ENCODE assay signal across 12 cellular contexts in genomic region chr3:184688251-184688851, GRCh38. TPM values are rescaled to one million over a fixed set of nuclear protein-coding genes. Genes with fewer than 3 reads are reported as not detected.
A peak's percentile ranks its signal among the peaks of the same experiment; 100 is the strongest.
DNase-seq lines count a peak whose midpoint lies in the region; TF ChIP-seq lines count a peak whose summit lies in the region.
"Had no signal": no experiment of that assay in that cellular context is flagged by ENCODE, and none has a peak within 500 bp of the region (broad histone marks: within the 10 kb centered on the region; RNA-seq: fewer than 3 reads in every experiment).

No MANE protein-coding gene starts in this region.

- H3K36me3 ChIP-seq in fibroblast of lung (ENCODE audit: control insufficient read depth, insufficient read depth, low read length) (no peaks in the 10 kb centered on the region), neuronal stem cell (replicated peaks in 1 of 2; ENCODE audit: control insufficient read depth in 2 of 2, insufficient read depth in 2 of 2, low read length in 2 of 2) (no peaks in the 10 kb centered on the region)

- TF ChIP-seq CTCF in AG09319 (IDR thresholded peaks at IDR 0.05; ENCODE audit: low read depth, low read length), result no peak; the same call in 1 of the 2 replicates
- no peak for TF ChIP-seq CTCF in fibroblast of lung (conservative IDR thresholded peaks at IDR 0.05 in 1 of 2, IDR thresholded peaks at IDR 0.05 in 1 of 2; ENCODE audit: low read depth in 1 of 2, low read length in 2 of 2)

- H3K27me3 ChIP-seq in fibroblast of lung (ENCODE audit: control insufficient read depth, insufficient read depth, low read length), result peaks cover 8% of the 10 kb centered on the region
- no peaks in the 10 kb centered on the region for H3K27me3 ChIP-seq in neuronal stem cell (ENCODE audit: control insufficient read depth in 3 of 3, insufficient read depth in 3 of 3, low read depth in 1 of 3, low read length in 3 of 3)

- no peak overlapping the region for H2BK120ac ChIP-seq in neuronal stem cell (ENCODE audit: low read depth, low read length)

- H3K79me1 ChIP-seq in neuronal stem cell (ENCODE audit: low read depth, low read length), result no peaks in the 10 kb centered on the region

- no peak overlapping the region for H3K4me2 ChIP-seq in fibroblast of lung (ENCODE audit: extremely low read depth, insufficient read depth, low read length)
- no peak overlapping the region for H3K4me2 ChIP-seq in neuronal stem cell (ENCODE audit: insufficient read depth, low read length, poor library complexity, severe bottlenecking)

- H4K20me1 ChIP-seq in fibroblast of lung (ENCODE audit: control insufficient read depth, extremely low read depth, insufficient read depth, low read length), result no peaks in the 10 kb centered on the region

- H3K4me3 ChIP-seq in fibroblast of lung (replicated peaks in 1 of 4; ENCODE audit: control extremely low read depth in 1 of 4, insufficient read depth in 1 of 4, low read depth in 3 of 4, low read length in 4 of 4), result no peak overlapping the region
- no peak overlapping the region for H3K4me3 ChIP-seq in neuronal stem cell (ENCODE audit: low read length in 2 of 2)

- H2BK12ac ChIP-seq in neuronal stem cell (ENCODE audit: low read length), result no peak overlapping the region

- no peaks in the 10 kb centered on the region for H3K79me2 ChIP-seq in fibroblast of lung (ENCODE audit: control insufficient read depth, insufficient read depth, low read length)

- whole genome bisulfite sequencing in neuronal stem cell (ENCODE audit: extremely low coverage in 2 of 2, insufficient read length in 2 of 2, insufficient replicate concordance in 1 of 2), 2 donors, result no CpG with 5 or more reads among the region's 5 CpGs

- H4K91ac ChIP-seq in neuronal stem cell (ENCODE audit: low read depth, low read length, poor library complexity), result no peak overlapping the region

- H2AFZ ChIP-seq in fibroblast of lung (ENCODE audit: low read length) (no peak overlapping the region), neuronal stem cell (ENCODE audit: low read length) (peak overlapping the region; percentile 11)

- no peak overlapping the region for H2AK5ac ChIP-seq in neuronal stem cell (ENCODE audit: low read depth, low read length)

- DNase-seq in AG09319 (ENCODE audit: extremely low read depth, low read depth) (peak; percentile 62), NOMO-1 treated with dmso at 0.1 percent for 144 hours (lab: John Stamatoyannopoulos, UW; ENCODE audit: unreplicated experiment) (peak; percentile 42), fibroblast of lung (ENCODE audit: low read depth in 2 of 2) (peak; percentile 88 to 93), neuronal stem cell (ENCODE audit: low spot score) (no peak), NCI-H1694 treated with DMSO at 0.1 percent for 48 hours (lab: John Stamatoyannopoulos, UW) (no peak), germinal center (ENCODE audit: low spot score) (no peak), DMS79 (lab: John Stamatoyannopoulos, UW) (no peak)
- DNase-seq in activated CD4-positive, alpha-beta T cell treated with anti-CD3 and anti-CD28 coated beads, Interleukin-2, amount 50 U/mL, for 4 hours, result no peak
- DNase-seq: activated CD4-positive, alpha-beta T cell treated with anti-CD3 and anti-CD28 coated beads, Interleukin-2, amount 10 ng/mL, durations not matched to agents 24 days and 14 days; dermis blood vessel endothelial cell; naive thymus-derived CD4-positive, alpha-beta T cell; NCI-H510A treated with DMSO at 0.1 percent for 48 hours had no signal

- no peak overlapping the region for H3K27ac ChIP-seq in fibroblast of lung (ENCODE audit: insufficient read depth, low read length)
- H3K27ac ChIP-seq in neuronal stem cell (replicated peaks; ENCODE audit: low read length), result no peak overlapping the region

- no peak overlapping the region for H3K18ac ChIP-seq in neuronal stem cell (ENCODE audit: low read length)

- H3K14ac ChIP-seq in neuronal stem cell (ENCODE audit: low read length), result no peak overlapping the region

- H3K9me3 ChIP-seq in fibroblast of lung (ENCODE audit: control insufficient read depth, insufficient read depth, low read depth, low read length), result no peaks in the 10 kb centered on the region
- H3K9me3 ChIP-seq in neuronal stem cell (replicated peaks in 1 of 2; ENCODE audit: control insufficient read depth in 2 of 2, insufficient read depth in 1 of 2, low read depth in 1 of 2, low read length in 2 of 2), result peaks cover 0 to 2% of the 10 kb centered on the region in 2 donors

- H3K23ac ChIP-seq in neuronal stem cell (ENCODE audit: low read depth, low read length, poor library complexity), result no peak overlapping the region

- no peak overlapping the region for H2BK15ac ChIP-seq in neuronal stem cell (ENCODE audit: low read length)

- H3K4ac ChIP-seq in neuronal stem cell (ENCODE audit: low read length), result no peak overlapping the region

- H3K4me1 ChIP-seq in fibroblast of lung (ENCODE audit: control insufficient read depth, extremely low read depth, insufficient read depth, low read length) (peaks cover 7% of the 10 kb centered on the region), neuronal stem cell (ENCODE audit: control insufficient read depth in 2 of 2, insufficient read depth in 1 of 2, low read depth in 1 of 2, low read length in 2 of 2) (peaks cover 14 to 25% of the 10 kb centered on the region in 2 donors)

- no peak overlapping the region for H2BK5ac ChIP-seq in neuronal stem cell (ENCODE audit: low read length)

- no peak overlapping the region for H3K9ac ChIP-seq in fibroblast of lung (ENCODE audit: insufficient read depth, low read length)
- H3K9ac ChIP-seq in neuronal stem cell (ENCODE audit: low read depth, low read length, poor library complexity), result no peak overlapping the region

- no peak overlapping the region for H4K8ac ChIP-seq in neuronal stem cell (ENCODE audit: low read depth, low read length)

RNA-seq across cellular contexts. Expression of gene MAGEF1, which starts 23.5 kb away (rescaled TPM):
- 16.7 and 21.5 TPM in 2 replicates for total RNA-seq in fibroblast of lung
- 21.0 and 22.6 TPM in 2 replicates for polyA plus RNA-seq in fibroblast of lung
- polyA plus RNA-seq in fibroblast of lung (2012), result 26.2 and 26.7 TPM in 2 replicates
- polyA minus RNA-seq in fibroblast of lung (ENCODE audit: low replicate concordance), result 2.4 and 2.7 TPM in 2 replicates
- polyA plus RNA-seq in neuronal stem cell (2013, experiment 1 of 2), result 67.9 TPM
- polyA plus RNA-seq in neuronal stem cell (2013, experiment 2 of 2), result 67.5 TPM

Comparison
In these comparisons a context has a peak if more than half of its experiments do, and no peak if none do; other contexts are left out.
1. DNase-seq: peak in AG09319 (single experiment), NOMO-1 treated with dmso at 0.1 percent for 144 hours (single experiment) and fibroblast of lung (2 of 2); none in neuronal stem cell (single experiment), NCI-H1694 treated with DMSO at 0.1 percent for 48 hours (single experiment), germinal center (single experiment), activated CD4-positive, alpha-beta T cell treated with anti-CD3 and anti-CD28 coated beads, Interleukin-2, amount 50 U/mL, for 4 hours (0 of 2) and DMS79 (single experiment).